In the genomic region with DNA sequence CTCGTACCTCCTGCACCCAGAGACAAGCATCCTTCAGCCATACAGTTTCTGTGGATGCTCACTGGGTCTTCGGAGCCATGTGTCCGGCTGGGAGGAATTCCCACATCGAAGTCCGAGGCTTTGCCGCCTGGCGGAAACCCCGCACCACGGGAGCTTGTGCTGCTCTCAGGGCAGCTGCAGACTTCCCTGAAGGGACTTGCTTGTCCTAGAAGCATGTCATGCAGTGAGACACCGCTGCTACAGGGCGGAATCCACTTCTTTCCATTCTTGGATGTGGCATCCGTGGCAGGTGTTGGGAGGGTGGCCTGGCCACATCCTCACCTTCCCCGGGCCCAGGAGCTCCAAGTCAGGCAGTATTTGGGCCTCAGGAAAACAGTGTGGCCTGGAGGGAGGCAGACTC, we compare ENCODE assay signal across 27 cellular contexts.
"Had no signal": no experiment of that assay in that cellular context is flagged by ENCODE, and none has a peak within 500 bp of the region (broad histone marks: within the 10 kb centered on the region; RNA-seq: fewer than 3 reads in every experiment).

No MANE protein-coding gene starts in this region.

- H3K9me3 Mint-ChIP-seq: activated naive CD4-positive, alpha-beta T cell treated with anti-CD3 and anti-CD28 coated beads, Interleukin-2, amount 50 U/mL, for 24 hours; activated naive CD8-positive, alpha-beta T cell treated with anti-CD3 and anti-CD28 coated beads, Interleukin-2, amount 50 U/mL, for 24 hours; activated T-helper 2 cell treated with anti-CD3 and anti-CD28 coated beads, Interferon-gamma antibody, Interleukin-2, Interleukin-4, amounts not matched to agents 10 μg/mL and 5 μg/mL and 100 μg/mL, durations not matched to agents 14 hours and 24 hours and 36 hours; central memory CD8-positive, alpha-beta T cell; dendritic cell treated with granulocyte-macrophage colony-stimulating factor and Interleukin-4, amounts not matched to agents 40 ng/mL and 50 ng/mL, for 4 days; T-helper 2 cell treated with Interferon-gamma antibody and Interleukin-4, amounts not matched to agents 5 μg/mL and 100 μg/mL, for 36 hours had no signal

- H3K4me3 Mint-ChIP-seq: activated CD4-positive, alpha-beta T cell treated with anti-CD3 and anti-CD28 coated beads for 36 hours; activated CD8-positive, alpha-beta memory T cell treated with anti-CD3 and anti-CD28 coated beads, Interleukin-2, amount 10 ng/mL, durations not matched to agents 7 days and 5 days; activated CD8-positive, alpha-beta T cell treated with anti-CD3 and anti-CD28 coated beads, Interleukin-2, amount 10 ng/mL, durations not matched to agents 7 days and 5 days; activated naive CD4-positive, alpha-beta T cell treated with anti-CD3 and anti-CD28 coated beads, Interleukin-2, amount 50 U/mL, for 24 hours; activated naive CD8-positive, alpha-beta T cell treated with anti-CD3 and anti-CD28 coated beads, Interleukin-2, amount 50 U/mL, for 24 hours; central memory CD8-positive, alpha-beta T cell; dendritic cell treated with granulocyte-macrophage colony-stimulating factor and Interleukin-4, amounts not matched to agents 40 ng/mL and 50 ng/mL, for 4 days; T-cell; T-helper 2 cell treated with Interferon-gamma antibody and Interleukin-4, amounts not matched to agents 5 μg/mL and 100 μg/mL, for 36 hours had no signal

- H3K27ac Mint-ChIP-seq: activated CD8-positive, alpha-beta memory T cell treated with anti-CD3 and anti-CD28 coated beads, Interleukin-2, amount 10 ng/mL, durations not matched to agents 7 days and 5 days; activated naive CD4-positive, alpha-beta T cell treated with anti-CD3 and anti-CD28 coated beads, Interleukin-2, amount 50 U/mL, for 24 hours; dendritic cell treated with granulocyte-macrophage colony-stimulating factor and Interleukin-4, amounts not matched to agents 40 ng/mL and 50 ng/mL, for 4 days; T-helper 2 cell treated with Interferon-gamma antibody and Interleukin-4, amounts not matched to agents 5 μg/mL and 100 μg/mL, for 36 hours had no signal

- H3K27me3 Mint-ChIP-seq: activated CD4-positive, alpha-beta T cell treated with anti-CD3 and anti-CD28 coated beads for 36 hours; activated CD8-positive, alpha-beta memory T cell treated with anti-CD3 and anti-CD28 coated beads, Interleukin-2, amount 10 ng/mL, durations not matched to agents 7 days and 5 days; activated naive CD4-positive, alpha-beta T cell treated with anti-CD3 and anti-CD28 coated beads, Interleukin-2, amount 50 U/mL, for 24 hours; activated naive CD8-positive, alpha-beta T cell treated with anti-CD3 and anti-CD28 coated beads, Interleukin-2, amount 50 U/mL, for 24 hours; central memory CD8-positive, alpha-beta T cell; dendritic cell treated with granulocyte-macrophage colony-stimulating factor and Interleukin-4, amounts not matched to agents 40 ng/mL and 50 ng/mL, for 4 days; T-cell had no signal

- H3K9me3 ChIP-seq: esophagus muscularis mucosa, heart right ventricle, lower lobe of right lung, pancreas, right atrium auricular region, thoracic aorta, upper lobe of left lung, vagina had no signal

- H3K27ac ChIP-seq: esophagus muscularis mucosa, heart right ventricle, lower lobe of right lung, pancreas, right atrium auricular region, thoracic aorta, upper lobe of left lung had no signal

- ATAC-seq: activated CD4-positive, alpha-beta T cell treated with anti-CD3 and anti-CD28 coated beads for 36 hours; activated CD8-positive, alpha-beta memory T cell treated with anti-CD3 and anti-CD28 coated beads, Interleukin-2, amount 10 ng/mL, durations not matched to agents 7 days and 5 days; activated CD8-positive, alpha-beta T cell treated with anti-CD3 and anti-CD28 coated beads, Interleukin-2, amount 10 ng/mL, durations not matched to agents 7 days and 5 days; activated naive CD8-positive, alpha-beta T cell treated with anti-CD3 and anti-CD28 coated beads, Interleukin-2, amount 50 U/mL, for 24 hours; heart right ventricle; left lobe of liver; lower lobe of right lung; pancreas; T-cell had no signal

- H3K36me3 Mint-ChIP-seq: activated CD8-positive, alpha-beta memory T cell treated with anti-CD3 and anti-CD28 coated beads, Interleukin-2, amount 10 ng/mL, durations not matched to agents 7 days and 5 days had no signal

- H3K4me3 ChIP-seq: esophagus muscularis mucosa, heart right ventricle, lower lobe of right lung, pancreas, right atrium auricular region, thoracic aorta, upper lobe of left lung, vagina had no signal

- H3K27me3 ChIP-seq: esophagus muscularis mucosa, heart right ventricle, pancreas, right atrium auricular region, upper lobe of left lung, vagina had no signal

- DNase-seq: activated CD4-positive, alpha-beta T cell treated with anti-CD3 and anti-CD28 coated beads for 36 hours; activated CD4-positive, CD25-positive, alpha-beta regulatory T cell; activated CD8-positive, alpha-beta memory T cell treated with anti-CD3 and anti-CD28 coated beads, Interleukin-2, amount 10 ng/mL, durations not matched to agents 7 days and 5 days; activated CD8-positive, alpha-beta T cell treated with anti-CD3 and anti-CD28 coated beads, Interleukin-2, amount 10 ng/mL, durations not matched to agents 7 days and 5 days; activated naive CD8-positive, alpha-beta T cell treated with anti-CD3 and anti-CD28 coated beads, Interleukin-2, amount 50 U/mL, for 24 hours; activated T-cell treated with anti-CD3 and anti-CD28 coated beads, Interleukin-2, amount 50 U/mL, for 48 hours; foreskin melanocyte; heart right ventricle; kidney glomerular epithelial cell; lower lobe of right lung; nucleus accumbens; pancreas; stimulated activated CD4-positive, alpha-beta T cell treated with anti-CD3 and anti-CD28 coated beads, Interleukin-15, amount 100 ng/mL, for 24 hours; stimulated activated CD4-positive, alpha-beta T cell treated with anti-CD3 and anti-CD28 coated beads, Interleukin-2, amount 100 ng/mL, for 24 hours; stimulated activated naive CD4-positive, alpha-beta T cell; T-cell; upper lobe of left lung had no signal

- H3K36me3 ChIP-seq: esophagus muscularis mucosa, lower lobe of right lung, pancreas, right atrium auricular region, thoracic aorta, upper lobe of left lung, vagina had no signal
